ENCODE assay signal across 20 cellular contexts in the genomic region with DNA sequence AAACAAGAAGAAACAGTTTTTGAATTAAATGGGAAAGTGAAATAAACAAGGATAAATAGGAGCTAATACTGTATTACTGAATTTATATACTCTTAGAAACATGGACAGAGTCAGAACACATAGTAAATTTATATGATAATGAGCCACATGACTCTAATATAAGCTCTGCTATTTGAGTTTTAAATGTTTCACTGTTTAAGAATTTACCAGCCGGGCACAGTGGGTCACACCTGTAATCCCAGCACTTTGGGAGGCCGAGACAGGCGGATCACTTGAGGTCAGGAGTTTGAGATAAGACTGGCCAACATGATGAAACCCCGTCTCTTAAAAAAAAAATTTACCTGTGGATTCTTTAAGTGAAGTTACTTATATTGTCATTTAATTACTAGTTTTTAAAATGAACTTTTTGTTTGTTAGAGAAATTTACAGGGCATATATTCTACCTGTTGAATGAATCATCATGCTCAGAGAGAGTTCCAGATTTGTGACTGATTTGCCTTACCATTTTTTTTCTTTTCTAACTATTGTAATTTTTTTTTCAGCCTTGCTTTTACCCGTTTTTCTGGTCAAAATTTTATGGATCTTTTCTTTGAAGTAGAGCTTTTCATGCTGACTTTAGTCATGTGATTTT.
DNase-seq lines count a peak whose midpoint lies in the region; ATAC-seq, FAIRE-seq and TF ChIP-seq lines count a peak whose summit lies in the region.
"Had no signal": no experiment of that assay in that cellular context is flagged by ENCODE, and none has a peak within 500 bp of the region (broad histone marks: within the 10 kb centered on the region; RNA-seq: fewer than 3 reads in every experiment).

No MANE protein-coding gene starts in this region.

- TF ChIP-seq CTCF in Calu3 (IDR thresholded peaks at IDR 0.05; ENCODE audit: unreplicated experiment) = no peak
- no peak for TF ChIP-seq CTCF in dorsolateral prefrontal cortex (IDR thresholded peaks at IDR 0.05 in 54 of 56, conservative IDR thresholded peaks at IDR 0.05 in 2 of 56; ENCODE audit: low read depth in 1 of 56, partially characterized antibody in 56 of 56)
- no peak for TF ChIP-seq CTCF in psoas muscle (IDR thresholded peaks at IDR 0.05)

- H3K4me3 Mint-ChIP-seq in Calu3 (ENCODE audit: low read depth, unreplicated experiment) = no peak overlapping the region

- ATAC-seq in psoas muscle = peak in 3 of 4 donors; percentile 40 to 81 (median 74)

- CTCF ChIA-PET in Calu3 (lab: Charles Lee) = interaction anchor here (1.2 kb wide), 1 partner anchor 12 kb away, joined by 3 read pairs; no protein-coding TSS in a partner anchor

- H3K27ac ChIP-seq in dorsolateral prefrontal cortex (peak overlapping the region in 57 of 59 donors; percentile 13 to 97 (median 86)), psoas muscle (no peak overlapping the region)
- H3K27ac ChIP-seq: C4-2B, Peyer's patch had no signal

- H3K27ac Mint-ChIP-seq in Calu3 (ENCODE audit: unreplicated experiment) = no peak overlapping the region

- H3K4me1 ChIP-seq in psoas muscle = peaks cover 41% of the 10 kb centered on the region

- WGBS in psoas muscle, 3 donors = 29 to 38% (median 29%) methylated on average over 5 of the region's 5 CpGs

- no peaks in the 10 kb centered on the region for H3K9me3 Mint-ChIP-seq in Calu3 (ENCODE audit: low read depth, unreplicated experiment)

- in situ Hi-C loops in KBM-7 (cut with MboI; ENCODE audit: low pct_unique_long_range_greater_than_20kb, low sequenced_read_pairs) = no loop called here

- no peaks in the 10 kb centered on the region for H3K27me3 ChIP-seq in dorsolateral prefrontal cortex
- H3K27me3 ChIP-seq in psoas muscle (ENCODE audit: insufficient read depth in 3 of 3, low read length in 2 of 3) = no peaks in the 10 kb centered on the region
- H3K27me3 ChIP-seq: Peyer's patch had no signal

- FAIRE-seq in RCC 7860 (lab: Jason Lieb, UNC) = no peak

- H3K36me3 ChIP-seq in psoas muscle (ENCODE audit: insufficient read depth in 1 of 2, low read depth in 1 of 2) = no peaks in the 10 kb centered on the region
- H3K36me3 ChIP-seq: Peyer's patch had no signal

- H3K4me3 ChIP-seq in dorsolateral prefrontal cortex = no peak overlapping the region
- no peak overlapping the region for H3K4me3 ChIP-seq in psoas muscle
- H3K4me3 ChIP-seq: Peyer's patch had no signal

- H3K27me3 Mint-ChIP-seq in Calu3 (ENCODE audit: unreplicated experiment) = no peaks in the 10 kb centered on the region

- no TSS peak for BruUV-seq in Calu3 (replicated peaks; lab: Mats Ljungman, UMichigan)

- H3K9me3 ChIP-seq in psoas muscle = no peaks in the 10 kb centered on the region
- H3K9me3 ChIP-seq: Peyer's patch had no signal

- peak; percentile 19 for DNase-seq in Calu3
- peak; percentile 8 for DNase-seq in LoVo (ENCODE audit: low spot score)
- DNase-seq in dorsolateral prefrontal cortex = no peak
- no peak for DNase-seq in psoas muscle
- DNase-seq in RCC 7860 (ENCODE audit: low spot score) = no peak
- no peak for DNase-seq in HUDEP-2 (lab: John Stamatoyannopoulos, UW; ENCODE audit: unreplicated experiment in 76 of 76)
- no peak for DNase-seq in KBM-7
- DNase-seq: EL, GF-D8, KG1, NCI-H1105, NCI-H146, NCI-H2029, NCI-H2171, NCI-H345, NCI-H524, NCI-H82, Peyer's patch, SHP77 had no signal

- peaks cover 29% of the 10 kb centered on the region for H3K4me1 Mint-ChIP-seq in Calu3 (ENCODE audit: low read depth, unreplicated experiment)

- intact Hi-C loops in Calu3 (cut with micrococcal nuclease; ENCODE audit: unreplicated experiment) = no loop called here
- intact Hi-C loops in dorsolateral prefrontal cortex (cut with DNase I) = no loop called here
- intact Hi-C loops in psoas muscle (cut with DNase I) = loop anchor here in 1 of 2 donors (10.0 kb wide), 1 partner anchor 71 kb away; no protein-coding TSS in a partner anchor

- no peaks in the 10 kb centered on the region for H3K36me3 Mint-ChIP-seq in Calu3 (ENCODE audit: insufficient read depth, unreplicated experiment)

Comparison
In these comparisons a context has a peak if more than half of its experiments do, and no peak if none do; other contexts are left out.
1. DNase-seq: peak in Calu3 (single experiment) and LoVo (single experiment); none in dorsolateral prefrontal cortex (0 of 10), psoas muscle (0 of 2), RCC 7860 (single experiment), HUDEP-2 (0 of 76) and KBM-7 (single experiment).